19 cellular contexts compared by ENCODE assay signal in genomic region chr10:127996586-127996985, GRCh38.
A peak's percentile ranks its signal among the peaks of the same experiment; 100 is the strongest.
DNase-seq lines count a peak whose midpoint lies in the region; ATAC-seq and TF ChIP-seq lines count a peak whose summit lies in the region.
"Had no signal": no experiment of that assay in that cellular context is flagged by ENCODE, and none has a peak within 500 bp of the region (broad histone marks: within the 10 kb centered on the region; RNA-seq: fewer than 3 reads in every experiment).

No MANE protein-coding gene starts in this region.

- H3K79me2 ChIP-seq in GM23248 (ENCODE audit: insufficient read depth): no peaks in the 10 kb centered on the region
- H3K79me2 ChIP-seq in fibroblast of lung (ENCODE audit: control insufficient read depth, insufficient read depth, low read length): no peaks in the 10 kb centered on the region
- no peaks in the 10 kb centered on the region for H3K79me2 ChIP-seq in smooth muscle cell (ENCODE audit: low read depth)

- peaks cover 12% of the 10 kb centered on the region; the same call in 1 of the 2 replicates for H3F3A ChIP-seq in GM23248 (ENCODE audit: insufficient read depth)
- H3F3A ChIP-seq in smooth muscle cell (ENCODE audit: low read depth): peaks cover 17% of the 10 kb centered on the region

- H3K9ac ChIP-seq in GM23248 (peak overlapping the region; percentile 38; the same call in 1 of the 2 replicates), fibroblast of lung (ENCODE audit: insufficient read depth, low read length) (no peak overlapping the region), smooth muscle cell (ENCODE audit: low read depth) (no peak overlapping the region)

- H3K4me2 ChIP-seq in GM23248 (ENCODE audit: unreplicated experiment) (no peak overlapping the region), fibroblast of lung (ENCODE audit: extremely low read depth, insufficient read depth, low read length) (no peak overlapping the region), smooth muscle cell (peak overlapping the region; percentile 45)

- no peaks in the 10 kb centered on the region for H3K9me3 Mint-ChIP-seq in immature natural killer cell
- H3K9me3 Mint-ChIP-seq: activated T-helper 17 cell treated with anti-CD3 and anti-CD28 coated beads, Interleukin-2, amount 50 U/mL, for 72 hours; naive B cell; T-cell had no signal

- H3K9me3 ChIP-seq in GM23248 (ENCODE audit: low read depth) (no peaks in the 10 kb centered on the region), fibroblast of lung (ENCODE audit: control insufficient read depth, insufficient read depth, low read depth, low read length) (no peaks in the 10 kb centered on the region), left lung (no peaks in the 10 kb centered on the region), smooth muscle cell (replicated peaks; ENCODE audit: low read depth) (no peaks in the 10 kb centered on the region)
- H3K9me3 ChIP-seq: colonic mucosa had no signal

- intact Hi-C loops in left lung (cut with DNase I): no loop called here

- peaks cover 27% of the 10 kb centered on the region for H3K4me1 ChIP-seq in GM23248 (ENCODE audit: insufficient read depth)
- H3K4me1 ChIP-seq in fibroblast of lung (ENCODE audit: control insufficient read depth, extremely low read depth, insufficient read depth, low read length): no peaks in the 10 kb centered on the region
- H3K4me1 ChIP-seq in left lung: peaks cover 11 to 51% of the 10 kb centered on the region in 2 donors
- H3K4me1 ChIP-seq in smooth muscle cell (ENCODE audit: low read depth): peaks cover 20% of the 10 kb centered on the region
- H3K4me1 ChIP-seq: colonic mucosa had no signal

- H2AFZ ChIP-seq in GM23248 (no peak overlapping the region), fibroblast of lung (ENCODE audit: low read length) (no peak overlapping the region), smooth muscle cell (ENCODE audit: low read depth) (no peak overlapping the region)

- peaks cover 0 to 5% (median 2%) of the 10 kb centered on the region in 3 donors for H3K27me3 Mint-ChIP-seq in immature natural killer cell (ENCODE audit: low read depth in 3 of 3)

- H3K27ac ChIP-seq in GM23248: peak overlapping the region; percentile 49
- no peak overlapping the region for H3K27ac ChIP-seq in fibroblast of lung (ENCODE audit: insufficient read depth, low read length)
- peak overlapping the region; percentile 60 to 67 for H3K27ac ChIP-seq in left lung
- H3K27ac ChIP-seq in smooth muscle cell (ENCODE audit: low read depth): peak overlapping the region; percentile 72
- H3K27ac ChIP-seq: colonic mucosa, epithelial cell of prostate had no signal

- 30 to 37% methylated on average over 5 of the region's 5 CpGs for WGBS in GM23248 (ENCODE audit: low coverage in 1 of 2, low lambda C conversion rate in 2 of 2, missing lambda C conversion rate in 2 of 2), 2 experiments
- WGBS in smooth muscle cell (ENCODE audit: low lambda C conversion rate): 46% methylated on average over 5 of the region's 5 CpGs

- H3K4me1 Mint-ChIP-seq in immature natural killer cell: peaks cover 2 to 4% of the 10 kb centered on the region in 2 donors

- peak; percentile 51 for ATAC-seq in left lung
- ATAC-seq in HG03039 (IDR thresholded peaks at IDR 0.05; ENCODE audit: unreplicated experiment): no peak
- no peak for ATAC-seq in HG03571 (IDR thresholded peaks at IDR 0.05; ENCODE audit: unreplicated experiment)
- ATAC-seq: activated T-helper 17 cell treated with anti-CD3 and anti-CD28 coated beads, Interleukin-2, amount 50 U/mL, for 72 hours; GM12878; left colon; stimulated activated naive CD8-positive, alpha-beta T cell treated with anti-CD3 and anti-CD28 coated beads, Interleukin-15, Interleukin-2, amounts not matched to agents 100 U/mL and 50 U/mL, for 24 hours; T-cell had no signal

- H3K27ac Mint-ChIP-seq in immature natural killer cell: no peak overlapping the region
- H3K27ac Mint-ChIP-seq: activated T-helper 17 cell treated with anti-CD3 and anti-CD28 coated beads, Interleukin-2, amount 50 U/mL, for 72 hours; naive B cell; T-cell had no signal

- DNase-seq in GM23248 (peak; percentile 71), fibroblast of lung (ENCODE audit: low read depth in 2 of 2) (peak; percentile 24 to 44), left lung (peak in 1 of 2 donors; percentile 36), smooth muscle cell (lab: John Stamatoyannopoulos, UW; ENCODE audit: unreplicated experiment) (no peak), immature natural killer cell (no peak), HuH-7.5 (ENCODE audit: low spot score) (no peak)
- DNase-seq: AML-193; amygdala; colonic mucosa; left colon; naive B cell; stimulated activated CD4-positive, alpha-beta T cell treated with anti-CD3 and anti-CD28 coated beads, Interleukin-15, amount 100 ng/mL, for 24 hours; stimulated activated naive CD8-positive, alpha-beta T cell treated with anti-CD3 and anti-CD28 coated beads, Interleukin-15, Interleukin-2, amounts not matched to agents 100 U/mL and 50 U/mL, for 24 hours; T-cell had no signal

- H3K9me2 ChIP-seq in GM23248 (ENCODE audit: insufficient read depth): no peaks in the 10 kb centered on the region

- H3K36me3 ChIP-seq in GM23248 (ENCODE audit: low read depth) (no peaks in the 10 kb centered on the region), fibroblast of lung (ENCODE audit: control insufficient read depth, insufficient read depth, low read length) (no peaks in the 10 kb centered on the region), left lung (no peaks in the 10 kb centered on the region), smooth muscle cell (ENCODE audit: low read depth) (no peaks in the 10 kb centered on the region)
- H3K36me3 ChIP-seq: colonic mucosa had no signal

- no peak overlapping the region for H3K4me3 Mint-ChIP-seq in immature natural killer cell
- H3K4me3 Mint-ChIP-seq: activated T-helper 17 cell treated with anti-CD3 and anti-CD28 coated beads, Interleukin-2, amount 50 U/mL, for 72 hours; naive B cell; T-cell had no signal

- H4K20me1 ChIP-seq in GM23248 (ENCODE audit: insufficient read depth): no peaks in the 10 kb centered on the region
- H4K20me1 ChIP-seq in fibroblast of lung (ENCODE audit: control insufficient read depth, extremely low read depth, insufficient read depth, low read length): no peaks in the 10 kb centered on the region
- H4K20me1 ChIP-seq in smooth muscle cell (ENCODE audit: low read depth): no peaks in the 10 kb centered on the region

- H3K27me3 ChIP-seq in GM23248 (replicated peaks; ENCODE audit: insufficient read depth) (no peaks in the 10 kb centered on the region), fibroblast of lung (ENCODE audit: control insufficient read depth, insufficient read depth, low read length) (no peaks in the 10 kb centered on the region), left lung (no peaks in the 10 kb centered on the region), smooth muscle cell (ENCODE audit: low read depth) (no peaks in the 10 kb centered on the region)
- H3K27me3 ChIP-seq: colonic mucosa had no signal

- no peak overlapping the region for H3K4me3 ChIP-seq in GM23248
- no peak overlapping the region for H3K4me3 ChIP-seq in fibroblast of lung (replicated peaks in 1 of 4; ENCODE audit: control extremely low read depth in 1 of 4, insufficient read depth in 1 of 4, low read depth in 3 of 4, low read length in 4 of 4)
- no peak overlapping the region for H3K4me3 ChIP-seq in left lung
- H3K4me3 ChIP-seq in smooth muscle cell: no peak overlapping the region
- H3K4me3 ChIP-seq: colonic mucosa, GM12878 had no signal

- no peak for TF ChIP-seq CTCF in fibroblast of lung (conservative IDR thresholded peaks at IDR 0.05 in 1 of 2, IDR thresholded peaks at IDR 0.05 in 1 of 2; ENCODE audit: low read depth in 1 of 2, low read length in 2 of 2)
- no peak for TF ChIP-seq CTCF in left lung (IDR thresholded peaks at IDR 0.05)
- no peak for TF ChIP-seq CTCF in smooth muscle cell (IDR thresholded peaks at IDR 0.05; ENCODE audit: borderline replicate concordance, insufficient read depth, poor library complexity, severe bottlenecking)

- no peaks in the 10 kb centered on the region for H3K36me3 Mint-ChIP-seq in immature natural killer cell
- H3K36me3 Mint-ChIP-seq: naive B cell, T-cell had no signal

- in situ Hi-C loops in GM23248 (cut with MboI): no loop called here

Comparison
In these comparisons a context has a peak if more than half of its experiments do, and no peak if none do; other contexts are left out.
1. DNase-seq: peak in GM23248 (single experiment) and fibroblast of lung (2 of 2); none in smooth muscle cell (single experiment), immature natural killer cell (0 of 3) and HuH-7.5 (single experiment).